25 cellular contexts compared by ENCODE assay signal in genomic region chr9:121910491-121911040, GRCh38.
"Had no signal": no experiment of that assay in that cellular context is flagged by ENCODE, and none has a peak within 500 bp of the region (broad histone marks: within the 10 kb centered on the region; RNA-seq: fewer than 3 reads in every experiment).

No MANE protein-coding gene starts in this region.

- H3K4me3 ChIP-seq: dorsolateral prefrontal cortex, esophagus muscularis mucosa, gastroesophageal sphincter, heart left ventricle, hepatocyte, lung, ovary, psoas muscle, sigmoid colon, testis, tibial artery had no signal

- ATAC-seq: gastroesophageal sphincter; heart left ventricle; left lobe of liver; natural killer cell; psoas muscle; right cardiac atrium; stimulated activated memory B cell treated with anti-CD40 and anti-IgM and Interleukin-4, amounts not matched to agents 10 μg/mL and 1 μg/mL and 100 μg/mL, for 72 hours; stimulated activated naive CD8-positive, alpha-beta T cell treated with anti-CD3 and anti-CD28 coated beads, Interleukin-15, Interleukin-2, amounts not matched to agents 100 U/mL and 50 U/mL, for 24 hours had no signal

- H3K36me3 ChIP-seq: gastroesophageal sphincter, heart left ventricle, ovary had no signal

- H3K79me2 ChIP-seq: hepatocyte had no signal

- FAIRE-seq: colon, kidney had no signal

- H3K27me3 ChIP-seq: dorsolateral prefrontal cortex, esophagus muscularis mucosa, gastroesophageal sphincter, heart left ventricle, hepatocyte, ovary, sigmoid colon, testis, tibial artery had no signal

- DNase-seq: dorsolateral prefrontal cortex; effector CD4-positive, alpha-beta T cell; foreskin fibroblast; heart left ventricle; kidney; natural killer cell; occipital lobe; ovary; posterior cingulate gyrus; psoas muscle; right cardiac atrium; sigmoid colon; stimulated activated CD4-positive, alpha-beta T cell treated with anti-CD3 and anti-CD28 coated beads, Interleukin-2, amount 100 ng/mL, for 24 hours; stimulated activated CD4-positive, alpha-beta T cell treated with anti-CD3 and anti-CD28 coated beads, Interleukin-4, amount 100 ng/mL, for 24 hours; stimulated activated naive CD8-positive, alpha-beta T cell treated with anti-CD3 and anti-CD28 coated beads, Interleukin-15, Interleukin-2, amounts not matched to agents 100 U/mL and 50 U/mL, for 24 hours; substantia nigra; testis; tibial artery had no signal

- H3K4me1 ChIP-seq: esophagus muscularis mucosa, psoas muscle, sigmoid colon, testis, tibial artery had no signal

- H2AFZ ChIP-seq: hepatocyte had no signal

- H3K4me2 ChIP-seq: hepatocyte had no signal

- H3K27ac ChIP-seq: dorsolateral prefrontal cortex, esophagus muscularis mucosa, gastroesophageal sphincter, heart left ventricle, hepatocyte, psoas muscle, sigmoid colon, testis, tibial artery had no signal

- H3K9me3 ChIP-seq: esophagus muscularis mucosa, gastroesophageal sphincter, heart left ventricle, ovary, psoas muscle, sigmoid colon, testis, tibial artery had no signal
